20 cellular contexts compared by ENCODE assay signal in the genomic region with DNA sequence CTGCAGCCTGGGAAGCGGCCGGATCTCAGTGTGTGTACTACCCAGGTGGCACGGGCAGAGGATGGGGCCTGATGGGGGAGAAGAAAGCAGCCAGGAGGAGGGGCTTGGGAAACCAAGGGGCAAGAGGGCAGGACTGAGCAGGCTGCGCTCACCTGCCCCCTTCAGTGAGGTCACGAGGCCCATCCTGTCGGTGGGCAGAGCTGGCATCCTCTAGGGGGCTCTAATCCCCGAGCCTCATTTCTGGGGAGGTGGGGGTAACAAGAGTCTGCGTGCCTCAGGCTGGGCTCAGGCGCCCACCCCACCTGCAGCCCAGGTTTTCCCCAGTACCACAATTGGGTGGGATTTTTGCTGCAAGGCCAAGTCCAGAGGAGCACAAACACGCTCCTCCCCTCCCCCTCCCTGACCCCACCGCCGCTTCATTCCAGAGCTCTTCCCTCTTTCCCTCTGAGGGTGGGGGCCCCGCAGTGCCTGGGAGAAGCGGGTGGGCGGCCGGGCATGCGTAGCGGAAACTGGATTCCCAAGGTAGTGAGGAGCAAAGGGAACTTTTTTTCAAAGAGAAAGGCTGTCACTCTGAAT. TPM values are rescaled to one million over a fixed set of nuclear protein-coding genes. Genes with fewer than 3 reads are reported as not detected.
DNase-seq lines count a peak whose midpoint lies in the region; ATAC-seq and TF ChIP-seq lines count a peak whose summit lies in the region.
"Had no signal": no experiment of that assay in that cellular context is flagged by ENCODE, and none has a peak within 500 bp of the region (broad histone marks: within the 10 kb centered on the region; RNA-seq: fewer than 3 reads in every experiment).

No MANE protein-coding gene starts in this region.

- no peak overlapping the region for H2AFZ ChIP-seq in SK-N-SH (ENCODE audit: low read depth)
- no peak overlapping the region for H2AFZ ChIP-seq in hepatocyte
- H2AFZ ChIP-seq in trophoblast cell (ENCODE audit: insufficient read depth, low read length, poor library complexity), result no peak overlapping the region

- ATAC-seq in SK-N-SH treated with all-trans-retinoic acid at 6 μM for 48 hours, result no peak

- WGBS in SK-N-SH (ENCODE audit: low lambda C conversion rate), result 20% methylated on average over 13 of the region's 18 CpGs
- 9% methylated on average over 18 of the region's 18 CpGs for WGBS in HUES64
- 11% methylated on average over 18 of the region's 18 CpGs for WGBS in hepatocyte (ENCODE audit: low lambda C conversion rate, missing lambda C conversion rate)
- WGBS in trophoblast cell (ENCODE audit: extremely low coverage, insufficient coverage, insufficient read length), result no CpG with 5 or more reads among the region's 18 CpGs

- H2BK5ac ChIP-seq in trophoblast cell (ENCODE audit: low read depth, low read length, poor library complexity), result no peak overlapping the region

- POLR2A ChIA-PET in SK-N-SH (lab: Yijun Ruan, JAX), result no interaction called here

- H3K9me3 ChIP-seq in SK-N-SH (no peaks in the 10 kb centered on the region), HUES64 (ENCODE audit: insufficient read depth, low read depth, low read length) (no peaks in the 10 kb centered on the region), hepatocyte (ENCODE audit: low read depth) (no peaks in the 10 kb centered on the region), trophoblast cell (ENCODE audit: insufficient read depth, low read depth, low read length) (peaks cover 4% of the 10 kb centered on the region)
- H3K9me3 ChIP-seq: ovary had no signal

- H3K9ac ChIP-seq in SK-N-SH, result no peak overlapping the region
- no peak overlapping the region for H3K9ac ChIP-seq in HUES64 (ENCODE audit: low read depth, low read length)
- no peak overlapping the region for H3K9ac ChIP-seq in trophoblast cell (ENCODE audit: low read length)

- H3K18ac ChIP-seq in trophoblast cell (ENCODE audit: low read length), result no peak overlapping the region

- TF ChIP-seq RAD21 in SK-N-SH (IDR thresholded peaks at IDR 0.05; ENCODE audit: low read length), result no peak

- no peak overlapping the region for H2BK12ac ChIP-seq in trophoblast cell (ENCODE audit: low read length)

- DNase-seq in SK-N-SH (peak; percentile 36), hepatocyte (ENCODE audit: low spot score) (no peak), retina (peak; percentile 34), trophoblast cell (no peak), NCI-H1694 treated with DMSO at 0.1 percent for 48 hours (lab: John Stamatoyannopoulos, UW) (no peak), NCI-H2029 treated with DMSO at 0.1 percent for 48 hours (lab: John Stamatoyannopoulos, UW) (no peak)
- DNase-seq: activated CD4-positive, alpha-beta T cell treated with anti-CD3 and anti-CD28 coated beads for 4 hours; activated T-cell treated with anti-CD3 and anti-CD28 coated beads, Interleukin-2, amount 50 U/mL, for 4 hours; NCI-H2107 had no signal

- H3K27me3 ChIP-seq in SK-N-SH (ENCODE audit: insufficient read depth), result peaks cover 45% of the 10 kb centered on the region
- peaks cover 98% of the 10 kb centered on the region for H3K27me3 ChIP-seq in HUES64 (ENCODE audit: insufficient read depth, low read length)
- H3K27me3 ChIP-seq in hepatocyte, result peaks cover 74% of the 10 kb centered on the region
- H3K27me3 ChIP-seq in trophoblast cell (ENCODE audit: insufficient read depth, low read length), result peaks cover 55% of the 10 kb centered on the region
- H3K27me3 ChIP-seq: ovary had no signal

- H3K4me3 ChIP-seq in SK-N-SH (ENCODE audit: low read depth in 2 of 2, low read length in 1 of 2) (no peak overlapping the region), HUES64 (ENCODE audit: low read length) (peak overlapping the region; percentile 22; the same call in 1 of the 2 replicates), hepatocyte (no peak overlapping the region), trophoblast cell (ENCODE audit: low read depth, low read length) (no peak overlapping the region)
- H3K4me3 ChIP-seq: GM12878, ovary, smooth muscle cell had no signal

- H3K4me2 ChIP-seq in SK-N-SH (no peak overlapping the region), hepatocyte (peak overlapping the region; percentile 64), trophoblast cell (ENCODE audit: low read length) (no peak overlapping the region)
- H3K4me2 ChIP-seq: smooth muscle cell had no signal

- H3K36me3 ChIP-seq in SK-N-SH (replicated peaks in 1 of 2; ENCODE audit: control insufficient read depth in 1 of 2, insufficient read depth in 2 of 2, low read length in 1 of 2) (no peaks in the 10 kb centered on the region), HUES64 (ENCODE audit: insufficient read depth, low read length) (no peaks in the 10 kb centered on the region), hepatocyte (replicated peaks; ENCODE audit: insufficient read depth, low read depth) (no peaks in the 10 kb centered on the region), trophoblast cell (ENCODE audit: control insufficient read depth in 1 of 2, insufficient read depth in 2 of 2, low read length in 2 of 2) (no peaks in the 10 kb centered on the region)
- H3K36me3 ChIP-seq: ovary had no signal

- H4K12ac ChIP-seq in trophoblast cell (ENCODE audit: low read depth, low read length), result no peak overlapping the region

- no peaks in the 10 kb centered on the region for H3K79me1 ChIP-seq in trophoblast cell (ENCODE audit: low read length)

- H4K8ac ChIP-seq in trophoblast cell (ENCODE audit: low read depth, low read length), result no peak overlapping the region

- H3F3A ChIP-seq in SK-N-SH (replicated peaks; ENCODE audit: insufficient read depth), result no peaks in the 10 kb centered on the region

- H3K9me2 ChIP-seq in SK-N-SH, result no peaks in the 10 kb centered on the region
- no peaks in the 10 kb centered on the region for H3K9me2 ChIP-seq in hepatocyte (replicated peaks; ENCODE audit: insufficient read depth)

- H3K27ac ChIP-seq in SK-N-SH (ENCODE audit: low read depth in 2 of 2, low read length in 1 of 2) (no peak overlapping the region), HUES64 (ENCODE audit: low read depth, low read length) (no peak overlapping the region), hepatocyte (no peak overlapping the region), trophoblast cell (ENCODE audit: low read depth, low read length) (no peak overlapping the region)
- H3K27ac ChIP-seq: 22Rv1, ovary had no signal

- no peak overlapping the region for H3K4ac ChIP-seq in trophoblast cell (ENCODE audit: low read depth, low read length)

- no peak overlapping the region for H4K91ac ChIP-seq in trophoblast cell (ENCODE audit: low read depth, low read length)

- CTCF ChIA-PET in SK-N-SH (lab: Yijun Ruan, JAX), result interaction anchor here (0.7 to 2.4 kb wide), 14 partner anchors 8 to 512 kb away, joined by 3 to 17 read pairs (median 4); no protein-coding TSS in a partner anchor

- H3K79me2 ChIP-seq in SK-N-SH (ENCODE audit: insufficient read depth) (no peaks in the 10 kb centered on the region), hepatocyte (no peaks in the 10 kb centered on the region), trophoblast cell (ENCODE audit: control insufficient read depth, insufficient read depth, low read length, poor library complexity) (no peaks in the 10 kb centered on the region)

- H2AK5ac ChIP-seq in trophoblast cell (ENCODE audit: low read length), result no peak overlapping the region

- TF ChIP-seq EP300 in SK-N-SH (IDR thresholded peaks at IDR 0.05; ENCODE audit: borderline replicate concordance in 1 of 2, low read depth in 1 of 2, low read length in 1 of 2), result no peak

- no peak for TF ChIP-seq CTCF in SK-N-SH (IDR thresholded peaks at IDR 0.05)
- TF ChIP-seq CTCF in hepatocyte (IDR thresholded peaks at IDR 0.05; ENCODE audit: poor library complexity), result no peak

- no peaks in the 10 kb centered on the region for H4K20me1 ChIP-seq in SK-N-SH (ENCODE audit: insufficient read depth)
- H4K20me1 ChIP-seq in hepatocyte (ENCODE audit: insufficient read depth, poor library complexity, severe bottlenecking), result no peaks in the 10 kb centered on the region

- no peaks in the 10 kb centered on the region; a peak in 1 of 4 replicates for H3K4me1 ChIP-seq in SK-N-SH (ENCODE audit: control insufficient read depth in 1 of 2, insufficient read depth in 2 of 2, low read depth in 1 of 2, low read length in 1 of 2)
- H3K4me1 ChIP-seq in HUES64 (ENCODE audit: insufficient read depth, low read length), result peaks cover 10% of the 10 kb centered on the region; the same call in 1 of the 2 replicates
- peaks cover 7% of the 10 kb centered on the region for H3K4me1 ChIP-seq in hepatocyte (ENCODE audit: insufficient read depth)
- H3K4me1 ChIP-seq in trophoblast cell (ENCODE audit: control insufficient read depth in 1 of 2, insufficient read depth in 2 of 2, low read length in 2 of 2), result peaks cover 0 to 3% of the 10 kb centered on the region in 2 experiments

- no peak overlapping the region for H3K23ac ChIP-seq in trophoblast cell (ENCODE audit: low read length)

- no peak overlapping the region for H3K14ac ChIP-seq in trophoblast cell (ENCODE audit: low read length)

- H2BK120ac ChIP-seq in trophoblast cell (ENCODE audit: insufficient read depth, low read length, poor library complexity), result no peak overlapping the region

TF ChIP-seq in SK-N-SH, 30 proteins besides CTCF, POLR2A, EP300 and RAD21 (continues in another document):
- TF ChIP-seq TCF12 (IDR thresholded peaks at IDR 0.05) (no peak), RXRA (IDR thresholded peaks at IDR 0.05; ENCODE audit: borderline replicate concordance, low read depth) (no peak), JUND (IDR thresholded peaks at IDR 0.05) (no peak), SIN3A (IDR thresholded peaks at IDR 0.05; ENCODE audit: borderline replicate concordance, low read depth, low read length) (no peak), EZH2phosphoT487 (IDR thresholded peaks at IDR 0.05; ENCODE audit: borderline replicate concordance, low read depth) (no peak)

TF ChIP-seq in SK-N-SH treated with all-trans-retinoic acid at 6 μM for 48 hours, 23 proteins besides CTCF, POLR2A, EP300 and RAD21 (continues in another document):
- no peak for TF ChIP-seq CSDC2 (CRISPR knock-in tag; IDR thresholded peaks at IDR 0.05)
- TF ChIP-seq TCF4 (CRISPR knock-in tag; IDR thresholded peaks at IDR 0.05; ENCODE audit: borderline replicate concordance), result no peak
- no peak for TF ChIP-seq ZFP30 (CRISPR knock-in tag; IDR thresholded peaks at IDR 0.05)
- no peak for TF ChIP-seq PPARA (CRISPR knock-in tag; IDR thresholded peaks at IDR 0.05; ENCODE audit: borderline replicate concordance)
- no peak for TF ChIP-seq GLIS3 (CRISPR knock-in tag; IDR thresholded peaks at IDR 0.05)

RNA-seq across cellular contexts. Expression of gene WNT3A, which starts 1.8 kb away (rescaled TPM):
- not detected in 2 replicates for polyA plus RNA-seq in SK-N-SH (2012; rRNA removed)
- not detected in 2 replicates for polyA plus RNA-seq in SK-N-SH (2012; cell fraction: cytosol; rRNA removed)
- not detected in 2 replicates for polyA plus RNA-seq in SK-N-SH (2012; cell fraction: nucleus; rRNA removed)
- polyA plus RNA-seq in HUES64 (2013, experiment 1 of 2), result 3.4 TPM
- polyA plus RNA-seq in HUES64 (2013, experiment 2 of 2), result 3.3 TPM
- total RNA-seq in hepatocyte, result 0.03 and 0.20 TPM in 2 replicates
- not detected in 2 replicates for polyA plus RNA-seq in hepatocyte
- 1.6 TPM in 2 replicates for polyA plus RNA-seq in trophoblast cell (2013)
- total RNA-seq: activated T-cell treated with anti-CD3 and anti-CD28 coated beads, Interleukin-2, amount 50 U/mL, for 4 hours; CD4-positive, CD25-positive, alpha-beta regulatory T cell; chondrocyte; frontal cortex; GM12878; mononuclear cell; ovary; T-helper 1 cell treated with Interleukin-12 subunit alpha and Interleukin-12 subunit beta and Interleukin-4 antibody, amounts not matched to agents 30 ng/mL and 1 ng/mL, for 36 hours had no signal
- polyA plus RNA-seq: CD4-positive, CD25-positive, alpha-beta regulatory T cell; ovary; smooth muscle cell had no signal

RNA-seq across cellular contexts. Expression of gene WNT9A, which starts 57.2 kb away (rescaled TPM):
- polyA plus RNA-seq in SK-N-SH (2012; rRNA removed) (0.31 and 0.36 TPM in 2 replicates), hepatocyte (0.40 and 1.5 TPM in 2 replicates)
- 0.26 and 0.31 TPM in 2 replicates for polyA plus RNA-seq in SK-N-SH (2012; cell fraction: cytosol; rRNA removed)
- polyA plus RNA-seq in SK-N-SH (2012; cell fraction: nucleus; rRNA removed), result 0.50 and 0.67 TPM in 2 replicates
- polyA plus RNA-seq in HUES64 (2013, experiment 1 of 2), result 0.75 TPM
- polyA plus RNA-seq in HUES64 (2013, experiment 2 of 2), result 0.82 TPM
- total RNA-seq in hepatocyte, result 1.2 and 2.8 TPM in 2 replicates
- polyA plus RNA-seq in trophoblast cell (2013), result 5.1 and 5.7 TPM in 2 replicates
- total RNA-seq: GM12878 had no signal
- polyA plus RNA-seq: CD4-positive, CD25-positive, alpha-beta regulatory T cell; GM12878 had no signal

Comparison
In these comparisons a context has a peak if more than half of its experiments do, and no peak if none do; other contexts are left out.
1. DNase-seq: peak in SK-N-SH (single experiment) and retina (single experiment); none in hepatocyte (single experiment), trophoblast cell (0 of 2), NCI-H1694 treated with DMSO at 0.1 percent for 48 hours (single experiment) and NCI-H2029 treated with DMSO at 0.1 percent for 48 hours (single experiment).